8 cellular contexts compared by ENCODE assay signal in genomic region chr12:92538970-92539749, GRCh38.
DNase-seq lines count a peak whose midpoint lies in the region; ATAC-seq and TF ChIP-seq lines count a peak whose summit lies in the region.

No MANE protein-coding gene starts in this region.

- peaks cover 39% of the 10 kb centered on the region for H3K4me1 ChIP-seq in lower lobe of right lung

- peaks cover 53% of the 10 kb centered on the region for H3K4me1 Mint-ChIP-seq in activated naive CD8-positive, alpha-beta T cell treated with anti-CD3 and anti-CD28 coated beads, Interleukin-2, amount 10 ng/mL, durations not matched to agents 7 days and 5 days

- no peaks in the 10 kb centered on the region for H3K27me3 ChIP-seq in lower lobe of right lung (ENCODE audit: low read depth)

- ATAC-seq in GM21423 (IDR thresholded peaks at IDR 0.05; ENCODE audit: unreplicated experiment) (peak; percentile 47), lower lobe of right lung (peak; percentile 72)
- peak; percentile 41 for ATAC-seq in activated naive CD8-positive, alpha-beta T cell treated with anti-CD3 and anti-CD28 coated beads, Interleukin-2, amount 10 ng/mL, durations not matched to agents 7 days and 5 days (ENCODE audit: low read depth)

- peaks cover 29% of the 10 kb centered on the region for H3K36me3 Mint-ChIP-seq in activated naive CD8-positive, alpha-beta T cell treated with anti-CD3 and anti-CD28 coated beads, Interleukin-2, amount 10 ng/mL, durations not matched to agents 7 days and 5 days

- H3K27ac ChIP-seq in lower lobe of right lung: no peak overlapping the region

- TF ChIP-seq CTCF in lower lobe of right lung (IDR thresholded peaks at IDR 0.05): no peak

- no peaks in the 10 kb centered on the region for H3K9me3 ChIP-seq in lower lobe of right lung

- H3K9me3 Mint-ChIP-seq in activated naive CD8-positive, alpha-beta T cell treated with anti-CD3 and anti-CD28 coated beads, Interleukin-2, amount 10 ng/mL, durations not matched to agents 7 days and 5 days: peaks cover 3% of the 10 kb centered on the region

- no peaks in the 10 kb centered on the region for H3K36me3 ChIP-seq in lower lobe of right lung

- intact Hi-C loops in lower lobe of right lung (cut with DNase I): no loop called here

- peak overlapping the region; percentile 90 for H3K27ac Mint-ChIP-seq in activated naive CD8-positive, alpha-beta T cell treated with anti-CD3 and anti-CD28 coated beads, Interleukin-2, amount 10 ng/mL, durations not matched to agents 7 days and 5 days

- DNase-seq in Daoy (ENCODE audit: low read depth): peak; percentile 74
- peak; percentile 95 for DNase-seq in LHCN-M2 (ENCODE audit: low read depth)
- no peak for DNase-seq in activated naive CD8-positive, alpha-beta T cell treated with anti-CD3 and anti-CD28 coated beads, Interleukin-2, amount 10 ng/mL, durations not matched to agents 7 days and 5 days
- no peak for DNase-seq in lower lobe of right lung
- no peak for DNase-seq in T-helper 9 cell
- no peak for DNase-seq in ACHN
- DNase-seq in NCI-H1048 (lab: John Stamatoyannopoulos, UW): no peak

- H3K27me3 Mint-ChIP-seq in activated naive CD8-positive, alpha-beta T cell treated with anti-CD3 and anti-CD28 coated beads, Interleukin-2, amount 10 ng/mL, durations not matched to agents 7 days and 5 days: no peaks in the 10 kb centered on the region

- no peak overlapping the region for H3K4me3 ChIP-seq in lower lobe of right lung

- POLR2A ChIA-PET in activated naive CD8-positive, alpha-beta T cell treated with anti-CD3 and anti-CD28 coated beads, Interleukin-2, amount 10 ng/mL, durations not matched to agents 7 days and 5 days (lab: Charles Lee): no interaction called here

- in situ Hi-C loops in ACHN (cut with HindIII; ENCODE audit: low pct_ligation_motif_present, low pct_unique_long_range_greater_than_20kb, low sequenced_read_pairs): no loop called here

- H3K4me3 Mint-ChIP-seq in activated naive CD8-positive, alpha-beta T cell treated with anti-CD3 and anti-CD28 coated beads, Interleukin-2, amount 10 ng/mL, durations not matched to agents 7 days and 5 days: peak overlapping the region; percentile 69

Comparison
In these comparisons a context has a peak if more than half of its experiments do, and no peak if none do; other contexts are left out.
1. DNase-seq: peak in Daoy (single experiment) and LHCN-M2 (single experiment); none in activated naive CD8-positive, alpha-beta T cell treated with anti-CD3 and anti-CD28 coated beads, Interleukin-2, amount 10 ng/mL, durations not matched to agents 7 days and 5 days (single experiment), lower lobe of right lung (single experiment), T-helper 9 cell (single experiment), ACHN (single experiment) and NCI-H1048 (single experiment).
2. Peak in every context shown above with its lines, with median percentiles within 50 percentile points of each other: ATAC-seq.